Comparison of ENCODE assay signal across 8 cellular contexts in genomic region chr17:79933863-79934652, GRCh38.
A peak's percentile ranks its signal among the peaks of the same experiment; 100 is the strongest.
DNase-seq lines count a peak whose midpoint lies in the region; FAIRE-seq and TF ChIP-seq lines count a peak whose summit lies in the region.

No MANE protein-coding gene starts in this region.

- H3K79me2 ChIP-seq in OCI-LY7 (ENCODE audit: insufficient read depth, low read depth, low read length), result no peaks in the 10 kb centered on the region

- H3K27me3 ChIP-seq in small intestine (ENCODE audit: control insufficient read depth in 2 of 2, insufficient read depth in 2 of 2, low read length in 2 of 2), result peaks cover 0 to under 1% of the 10 kb centered on the region in 2 donors

- H3K36me3 ChIP-seq in OCI-LY7 (ENCODE audit: insufficient read depth, low read length) (no peaks in the 10 kb centered on the region), small intestine (ENCODE audit: control insufficient read depth in 2 of 2, insufficient read depth in 2 of 2, low read length in 2 of 2) (no peaks in the 10 kb centered on the region)

- no peak overlapping the region for H3K4me3 ChIP-seq in OCI-LY7 (ENCODE audit: low read depth, low read length, poor library complexity, severe bottlenecking)
- H3K4me3 ChIP-seq in small intestine (ENCODE audit: low read depth in 1 of 2, low read length in 2 of 2), result no peak overlapping the region

- 0 out of 2 replicates have a peak, but pooled peaks have one; percentile 12 for TF ChIP-seq CTCF in OCI-LY7 (conservative IDR thresholded peaks at IDR 0.05; ENCODE audit: low read length)

- H3K4me2 ChIP-seq in OCI-LY7 (ENCODE audit: low read length), result no peak overlapping the region

- H3K27ac ChIP-seq in OCI-LY7 (ENCODE audit: low read depth, low read length, poor library complexity, severe bottlenecking), result no peak overlapping the region
- peak overlapping the region in 1 of 2 donors; percentile 41 for H3K27ac ChIP-seq in small intestine (ENCODE audit: low read depth in 1 of 2, low read length in 1 of 2)

- H3K9me3 ChIP-seq in OCI-LY7 (ENCODE audit: low read length) (no peaks in the 10 kb centered on the region), small intestine (ENCODE audit: control insufficient read depth, low read depth) (no peaks in the 10 kb centered on the region)

- H3K4me1 ChIP-seq in OCI-LY7 (ENCODE audit: insufficient read depth, low read length, poor library complexity, severe bottlenecking) (peaks cover 18% of the 10 kb centered on the region), small intestine (ENCODE audit: control insufficient read depth in 2 of 2, insufficient read depth in 1 of 2, low read depth in 1 of 2, low read length in 1 of 2) (peaks cover 4 to 8% of the 10 kb centered on the region in 2 donors)

- no peaks in the 10 kb centered on the region for H4K20me1 ChIP-seq in OCI-LY7 (ENCODE audit: insufficient read depth, low read length)

- BruUV-seq in OCI-LY7 (replicated peaks; lab: Mats Ljungman, UMichigan), result no TSS peak

- FAIRE-seq in small intestine (lab: Jason Lieb, UNC), result no peak

- H3K9me2 ChIP-seq in OCI-LY7 (ENCODE audit: insufficient read depth, low read length), result no peaks in the 10 kb centered on the region

- DNase-seq in NCI-H748 (lab: John Stamatoyannopoulos, UW; ENCODE audit: unreplicated experiment) (peak; percentile 13), NCI-H748 treated with DMSO at 0.1 percent for 48 hours (lab: John Stamatoyannopoulos, UW) (no peak), OCI-LY7 (ENCODE audit: low spot score) (peak; percentile 26), foreskin melanocyte (peak; percentile 60), small intestine (peak; percentile 82), NK-92 (lab: John Stamatoyannopoulos, UW; ENCODE audit: unreplicated experiment) (no peak), NCI-H82 (lab: John Stamatoyannopoulos, UW) (no peak), epidermal melanocyte (ENCODE audit: insufficient read length, low spot score) (no peak)

- CTCF ChIA-PET in OCI-LY7 (lab: Charles Lee; ENCODE audit: unreplicated experiment), result no interaction called here

- intact Hi-C loops in OCI-LY7 (cut with micrococcal nuclease; ENCODE audit: unreplicated experiment), result no loop called here

- H2AFZ ChIP-seq in OCI-LY7 (ENCODE audit: low read length), result no peak overlapping the region

- POLR2A ChIA-PET in OCI-LY7 (lab: Charles Lee), result no interaction called here

- WGBS in small intestine, 3 donors, result 20 to 46% (median 29%) methylated on average over 22 of the region's 22 CpGs

Comparison
In these comparisons a context has a peak if more than half of its experiments do, and no peak if none do; other contexts are left out.
1. DNase-seq: peak in NCI-H748 (single experiment), OCI-LY7 (single experiment), foreskin melanocyte (single experiment) and small intestine (single experiment); none in NCI-H748 treated with DMSO at 0.1 percent for 48 hours (single experiment), NK-92 (single experiment), NCI-H82 (single experiment) and epidermal melanocyte (single experiment).